ENCODE assay signal across 1 cellular context in the genomic region with DNA sequence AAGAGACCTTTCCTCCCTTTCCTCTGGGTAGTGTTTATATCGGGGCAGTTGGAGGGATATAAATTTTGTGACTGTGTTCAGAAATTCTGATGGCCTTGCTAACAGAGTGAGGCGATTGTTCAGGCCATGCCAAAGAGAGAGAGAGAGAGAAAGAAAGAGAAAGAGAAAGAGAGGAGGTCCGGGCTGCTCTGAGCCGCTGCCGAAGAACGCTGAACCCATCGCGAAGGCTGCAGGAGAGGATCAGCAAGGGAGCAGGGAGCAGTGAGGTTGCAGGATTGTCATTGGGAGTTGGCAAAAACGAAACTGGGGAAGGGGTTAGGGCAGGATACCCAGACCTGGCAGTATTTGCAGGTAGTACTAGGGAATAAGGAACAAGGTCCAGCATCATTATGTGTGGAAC.
TF ChIP-seq lines count a peak whose summit lies in the region.

No MANE protein-coding gene starts in this region.

TF ChIP-seq in H1, 55 proteins besides CTCF, POLR2A, EP300 and RAD21 (continued from another document):
- no peak for TF ChIP-seq TBP (IDR thresholded peaks at IDR 0.05; ENCODE audit: low read depth, low read length)
